Comparison of ENCODE assay signal across 9 cellular contexts in genomic region chr16:68263559-68264127, GRCh38. TPM values are rescaled to one million over a fixed set of nuclear protein-coding genes. Genes with fewer than 3 reads are reported as not detected.
DNase-seq lines count a peak whose midpoint lies in the region; ATAC-seq and TF ChIP-seq lines count a peak whose summit lies in the region.
"Had no signal": no experiment of that assay in that cellular context is flagged by ENCODE, and none has a peak within 500 bp of the region (broad histone marks: within the 10 kb centered on the region; RNA-seq: fewer than 3 reads in every experiment).

No MANE protein-coding gene starts in this region.

- TF ChIP-seq CTCF in IMR-90 (conservative IDR thresholded peaks at IDR 0.05; ENCODE audit: low read depth, low read length) (no peak), neural progenitor cell (IDR thresholded peaks at IDR 0.05) (no peak)

- peak overlapping the region; percentile 84 to 92 for H4K8ac ChIP-seq in IMR-90 (ENCODE audit: low read depth in 2 of 2, low read length in 2 of 2)

- peak overlapping the region; percentile 96 for H2AFZ ChIP-seq in IMR-90 (replicated peaks; ENCODE audit: low read length, poor library complexity)
- H2AFZ ChIP-seq in neural progenitor cell (replicated peaks) = peak overlapping the region; percentile 66

- H3K9me3 ChIP-seq in IMR-90 (ENCODE audit: control insufficient read depth, insufficient read depth, low read length) (no peaks in the 10 kb centered on the region), neural progenitor cell (ENCODE audit: low read depth) (no peaks in the 10 kb centered on the region)

- peak overlapping the region; percentile 72; the same call in 1 of the 2 replicates for H2BK120ac ChIP-seq in IMR-90 (ENCODE audit: low read depth, low read length)

- H3K79me2 ChIP-seq in neural progenitor cell (ENCODE audit: low read depth) = peaks cover 24% of the 10 kb centered on the region

- H2BK20ac ChIP-seq in IMR-90 (ENCODE audit: low read depth, low read length) = peak overlapping the region; percentile 28; the same call in 1 of the 2 replicates

- peaks cover 10% of the 10 kb centered on the region for H3K4me1 ChIP-seq in IMR-90 (ENCODE audit: control insufficient read depth, insufficient read depth, low read length)
- peaks cover 13% of the 10 kb centered on the region for H3K4me1 ChIP-seq in neural progenitor cell

- peak overlapping the region; percentile 6; the same call in 1 of the 2 replicates for H3K18ac ChIP-seq in IMR-90 (ENCODE audit: low read depth, low read length)

- H4K20me1 ChIP-seq in IMR-90 (ENCODE audit: insufficient read depth, low read length) (peaks cover 19% of the 10 kb centered on the region), neural progenitor cell (ENCODE audit: low read depth) (peaks cover 3% of the 10 kb centered on the region)

- H3K9ac ChIP-seq in IMR-90 (ENCODE audit: low read depth, low read length) (peak overlapping the region; percentile 89), neural progenitor cell (peak overlapping the region; percentile 43)

- POLR2A ChIA-PET in IMR-90 (lab: Charles Lee; ENCODE audit: unreplicated experiment) = interaction anchor here (0.6 to 1.0 kb wide), 3 partner anchors 26 to 45 kb away, joined by 3 to 4 read pairs (median 3); no protein-coding TSS in a partner anchor

- CTCF ChIA-PET in IMR-90 (lab: Yijun Ruan, JAX) = interaction anchor here (0.7 to 2.2 kb wide), 14 partner anchors 9 to 72 kb away, joined by 3 to 10 read pairs (median 4); partner anchors contain the start of genes PRMT7 and SLC7A6OS

- DNase-seq in IMR-90 (no peak), neural progenitor cell (ENCODE audit: low spot score) (no peak), medulla oblongata (ENCODE audit: extremely low spot score) (no peak), NCI-H345 (lab: John Stamatoyannopoulos, UW) (no peak)
- no peak for DNase-seq in stimulated activated CD4-positive, alpha-beta T cell treated with anti-CD3 and anti-CD28 coated beads, Interleukin-15, amount 100 ng/mL, for 24 hours

- H3K27me3 ChIP-seq in IMR-90 (ENCODE audit: control insufficient read depth, insufficient read depth, low read length) = no peaks in the 10 kb centered on the region
- peaks cover 24% of the 10 kb centered on the region for H3K27me3 ChIP-seq in neural progenitor cell

- peaks cover 5% of the 10 kb centered on the region; the same call in 1 of the 2 replicates for H3K9me1 ChIP-seq in IMR-90 (ENCODE audit: insufficient read depth, low read length)

- peaks cover 17% of the 10 kb centered on the region for H3F3A ChIP-seq in neural progenitor cell (ENCODE audit: low read depth)

- H3K36me3 Mint-ChIP-seq in dendritic cell treated with granulocyte-macrophage colony-stimulating factor and Interleukin-4, amounts not matched to agents 40 ng/mL and 50 ng/mL, for 4 days (ENCODE audit: low read depth) = peaks cover 57% of the 10 kb centered on the region
- H3K36me3 Mint-ChIP-seq in neural progenitor cell = no peaks in the 10 kb centered on the region

- H4K5ac ChIP-seq in IMR-90 (ENCODE audit: low read depth, low read length) = peak overlapping the region; percentile 82

- H3K14ac ChIP-seq in IMR-90 (replicated peaks; ENCODE audit: low read depth, low read length) = peak overlapping the region; percentile 91; the same call in 1 of the 2 replicates

- no peak for TF ChIP-seq RAD21 in IMR-90 (IDR thresholded peaks at IDR 0.05; ENCODE audit: low read length)

- H3K4me3 ChIP-seq in GM08714 (ENCODE audit: low read length) (peak overlapping the region; percentile 80; the same call in 1 of the 2 replicates), IMR-90 (ENCODE audit: insufficient read depth, low read depth, low read length) (peak overlapping the region; percentile 84), neural progenitor cell (peak overlapping the region; percentile 93)

- peak overlapping the region; percentile 95 for H3K4ac ChIP-seq in IMR-90 (ENCODE audit: low read depth, low read length)

- peak overlapping the region; percentile 93 for H3K4me3 Mint-ChIP-seq in dendritic cell treated with granulocyte-macrophage colony-stimulating factor and Interleukin-4, amounts not matched to agents 40 ng/mL and 50 ng/mL, for 4 days
- H3K4me3 Mint-ChIP-seq in neural progenitor cell = peak overlapping the region; percentile 96

- H3K23ac ChIP-seq in IMR-90 (ENCODE audit: low read depth, low read length) = peak overlapping the region; percentile 53

- in situ Hi-C loops in IMR-90 (cut with MboI; ENCODE audit: low sequenced_read_pairs) = loop anchor here (5.0 kb wide), 1 partner anchor 64 kb away; no protein-coding TSS in a partner anchor

- H3K27ac Mint-ChIP-seq in dendritic cell treated with granulocyte-macrophage colony-stimulating factor and Interleukin-4, amounts not matched to agents 40 ng/mL and 50 ng/mL, for 4 days = peak overlapping the region; percentile 92
- peak overlapping the region; percentile 87 for H3K27ac Mint-ChIP-seq in neural progenitor cell

- H3K36me3 ChIP-seq in IMR-90 (ENCODE audit: control insufficient read depth, insufficient read depth, low read length) = peaks cover 8% of the 10 kb centered on the region
- H3K36me3 ChIP-seq in neural progenitor cell = no peaks in the 10 kb centered on the region

- peak overlapping the region; percentile 77 for H2AK5ac ChIP-seq in IMR-90 (ENCODE audit: low read depth, low read length)

- intact Hi-C loops in IMR-90 (cut with micrococcal nuclease) = loop anchor here (5.0 kb wide), 2 partner anchors 34 to 249 kb away; no protein-coding TSS in a partner anchor
- intact Hi-C loops in dendritic cell treated with granulocyte-macrophage colony-stimulating factor and Interleukin-4, amounts not matched to agents 40 ng/mL and 50 ng/mL, for 4 days (cut with micrococcal nuclease) = loop anchor here (10.0 kb wide), 1 partner anchor 251 kb away; no protein-coding TSS in a partner anchor

- peaks cover 3 to 42% of the 10 kb centered on the region in 2 experiments for H3K79me1 ChIP-seq in IMR-90 (ENCODE audit: low read depth in 1 of 2, low read length in 2 of 2)

- H2BK15ac ChIP-seq in IMR-90 (ENCODE audit: low read depth, low read length) = 0 out of 3 replicates have a peak overlapping the region, but pooled peaks have one; percentile 33

- no peaks in the 10 kb centered on the region for H3K27me3 Mint-ChIP-seq in dendritic cell treated with granulocyte-macrophage colony-stimulating factor and Interleukin-4, amounts not matched to agents 40 ng/mL and 50 ng/mL, for 4 days
- peaks cover 18% of the 10 kb centered on the region for H3K27me3 Mint-ChIP-seq in neural progenitor cell (ENCODE audit: insufficient read depth, low read depth)

- peaks cover 49% of the 10 kb centered on the region for H3K4me1 Mint-ChIP-seq in dendritic cell treated with granulocyte-macrophage colony-stimulating factor and Interleukin-4, amounts not matched to agents 40 ng/mL and 50 ng/mL, for 4 days (ENCODE audit: low read depth)
- peaks cover 24% of the 10 kb centered on the region for H3K4me1 Mint-ChIP-seq in neural progenitor cell

- WGBS in IMR-90 (ENCODE audit: extremely low coverage in 2 of 2, insufficient read length in 1 of 2), 2 experiments = 43% methylated on average over 5 of the region's 11 CpGs; no CpG with 5 or more reads in 1 of the 2 experiments

- no peak for TF ChIP-seq POLR2A in IMR-90 (IDR thresholded peaks at IDR 0.05; ENCODE audit: low read depth, low read length)

- dilution Hi-C loops in IMR-90 (cut with HindIII; ENCODE audit: low sequenced_read_pairs, unreplicated experiment) = no loop called here

- H3K4me2 ChIP-seq in IMR-90 (ENCODE audit: low read depth, low read length) (peak overlapping the region; percentile 74), neural progenitor cell (peak overlapping the region; percentile 92)

- H3K27ac ChIP-seq in IMR-90 (ENCODE audit: insufficient read depth, low read length) = peak overlapping the region; percentile 98
- no peak overlapping the region for H3K27ac ChIP-seq in neural progenitor cell

- H3K9me3 Mint-ChIP-seq in dendritic cell treated with granulocyte-macrophage colony-stimulating factor and Interleukin-4, amounts not matched to agents 40 ng/mL and 50 ng/mL, for 4 days = no peaks in the 10 kb centered on the region
- H3K9me3 Mint-ChIP-seq in neural progenitor cell = no peaks in the 10 kb centered on the region

- BruUV-seq in IMR-90 (replicated peaks; lab: Mats Ljungman, UMichigan) = no TSS peak

- peak overlapping the region; percentile 80 for H2AK9ac ChIP-seq in IMR-90 (replicated peaks; ENCODE audit: low read depth, low read length, poor library complexity)

- peak overlapping the region; percentile 97 for H2BK5ac ChIP-seq in IMR-90 (ENCODE audit: low read depth, low read length, poor library complexity, severe bottlenecking)

- ATAC-seq in IMR-90 (ENCODE audit: low read depth) (no peak), GM19397 (IDR thresholded peaks at IDR 0.05; ENCODE audit: unreplicated experiment) (no peak)

- peak overlapping the region; percentile 88 for H4K91ac ChIP-seq in IMR-90 (ENCODE audit: insufficient read depth, low read depth, low read length)

- H3K56ac ChIP-seq in IMR-90 (ENCODE audit: extremely low read depth, insufficient read depth, low read length) = peak overlapping the region; percentile 56; the same call in 1 of the 2 replicates

RNA-seq across cellular contexts. Expression of gene SLC7A6, which starts 0.7 kb away (rescaled TPM):
- total RNA-seq in IMR-90 (2012; rRNA removed) = 25.0 and 29.4 TPM in 2 replicates
- polyA plus RNA-seq in IMR-90 (2012; rRNA removed) = 32.6 and 36.1 TPM in 2 replicates
- polyA plus RNA-seq in IMR-90 (2012; cell fraction: cytosol; rRNA removed) = 11.7 and 13.7 TPM in 2 replicates
- polyA plus RNA-seq in IMR-90 (2012; cell fraction: nucleus; rRNA removed; ENCODE audit: low replicate concordance) = 134 and 224 TPM in 2 replicates
- total RNA-seq in neural progenitor cell (ENCODE audit: low replicate concordance) = 5.6 and 13.7 TPM in 2 replicates

RNA-seq across cellular contexts. Expression of gene PLA2G15, which starts 18.5 kb away (rescaled TPM):
- 18.1 and 19.5 TPM in 2 replicates for total RNA-seq in IMR-90 (2012; rRNA removed)
- polyA plus RNA-seq in IMR-90 (2012; rRNA removed) = 31.7 and 34.4 TPM in 2 replicates
- polyA plus RNA-seq in IMR-90 (2012; cell fraction: cytosol; rRNA removed) = 22.4 and 36.7 TPM in 2 replicates
- polyA plus RNA-seq in IMR-90 (2012; cell fraction: nucleus; rRNA removed; ENCODE audit: low replicate concordance) = 13.4 and 30.8 TPM in 2 replicates
- total RNA-seq in neural progenitor cell (ENCODE audit: low replicate concordance) = 3.8 and 11.7 TPM in 2 replicates

RNA-seq across cellular contexts. Expression of gene ESRP2, which starts 27.7 kb away (rescaled TPM):
- total RNA-seq in IMR-90 (2012; rRNA removed) (under 0.01 TPM in 1 of 2 replicates, not detected in the other), neural progenitor cell (ENCODE audit: low replicate concordance) (1.5 and 5.4 TPM in 2 replicates)
- polyA plus RNA-seq in IMR-90 (2012; rRNA removed) = 0.07 and 0.14 TPM in 2 replicates
- polyA plus RNA-seq in IMR-90 (2012; cell fraction: cytosol; rRNA removed) = 0.07 TPM in 1 of 2 replicates, not detected in the other
- polyA plus RNA-seq in IMR-90 (2012; cell fraction: nucleus; rRNA removed; ENCODE audit: low replicate concordance) = 0.32 and 0.53 TPM in 2 replicates
- total RNA-seq: M059J had no signal

RNA-seq across cellular contexts. Expression of gene SLC7A6OS, which starts 47.1 kb away (rescaled TPM):
- 8.4 and 10.3 TPM in 2 replicates for total RNA-seq in IMR-90 (2012; rRNA removed)
- 5.6 and 6.8 TPM in 2 replicates for polyA plus RNA-seq in IMR-90 (2012; rRNA removed)
- polyA plus RNA-seq in IMR-90 (2012; cell fraction: cytosol; rRNA removed) = 2.5 and 3.5 TPM in 2 replicates
- polyA plus RNA-seq in IMR-90 (2012; cell fraction: nucleus; rRNA removed; ENCODE audit: low replicate concordance) = 7.7 and 20.7 TPM in 2 replicates
- total RNA-seq in neural progenitor cell (ENCODE audit: low replicate concordance) = 18.7 and 18.8 TPM in 2 replicates

RNA-seq across cellular contexts. Expression of gene PRMT7, which starts 47.2 kb away (rescaled TPM):
- total RNA-seq in IMR-90 (2012; rRNA removed) (65.5 and 68.6 TPM in 2 replicates), neural progenitor cell (ENCODE audit: low replicate concordance) (70.2 and 79.7 TPM in 2 replicates)
- polyA plus RNA-seq in IMR-90 (2012; rRNA removed) = 61.0 and 63.1 TPM in 2 replicates
- polyA plus RNA-seq in IMR-90 (2012; cell fraction: cytosol; rRNA removed) = 31.0 and 38.2 TPM in 2 replicates
- 269 and 469 TPM in 2 replicates for polyA plus RNA-seq in IMR-90 (2012; cell fraction: nucleus; rRNA removed; ENCODE audit: low replicate concordance)
